In the genomic region with DNA sequence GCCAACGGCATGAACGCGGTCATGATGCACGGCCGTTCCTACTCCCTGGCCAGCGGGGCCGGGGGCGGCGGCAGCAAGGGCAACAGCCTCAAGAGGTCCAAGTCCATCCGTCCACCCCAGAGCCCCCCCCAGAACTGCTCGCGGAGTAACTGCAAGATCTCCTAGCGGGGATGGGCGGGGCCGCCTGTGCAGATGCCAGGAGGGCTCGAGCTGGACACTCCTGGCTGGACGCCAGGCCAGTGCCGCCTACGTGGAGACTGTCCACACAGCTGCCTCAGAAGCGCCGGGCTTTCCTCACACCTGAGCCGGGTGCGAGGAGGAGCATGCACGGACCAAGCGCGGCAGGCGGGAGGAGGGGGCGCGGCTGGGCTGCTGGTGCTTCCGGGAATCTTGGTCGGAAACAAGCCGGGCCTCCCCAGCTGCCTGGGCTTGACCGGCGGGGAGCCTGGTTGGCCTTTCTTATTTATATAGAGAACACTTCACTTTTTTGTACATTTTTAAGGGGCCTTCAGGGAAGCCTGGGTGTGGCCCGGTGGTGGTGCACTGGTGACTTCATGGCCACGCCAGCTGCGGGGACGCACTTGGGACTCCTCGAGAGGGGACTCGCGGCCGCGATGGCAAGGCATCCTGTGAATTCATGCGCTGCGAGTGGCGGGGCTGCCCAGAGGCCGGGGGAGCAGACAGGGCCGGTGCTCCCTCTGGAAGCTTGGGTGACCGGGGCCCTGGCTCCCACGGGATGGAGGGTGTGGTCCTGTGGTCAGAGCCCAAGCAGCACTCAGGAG, we compare ENCODE assay signal across 12 cellular contexts. TPM values are rescaled to one million over a fixed set of nuclear protein-coding genes. Genes with fewer than 3 reads are reported as not detected.
DNase-seq lines count a peak whose midpoint lies in the region; ATAC-seq lines count a peak whose summit lies in the region.
"Had no signal": no experiment of that assay in that cellular context is flagged by ENCODE, and none has a peak within 500 bp of the region (broad histone marks: within the 10 kb centered on the region; RNA-seq: fewer than 3 reads in every experiment).

No MANE protein-coding gene starts in this region.

- peaks cover 0 to 3% (median 0%) of the 10 kb centered on the region in 5 donors for H3K36me3 Mint-ChIP-seq in naive thymus-derived CD4-positive, alpha-beta T cell

- POLR2A ChIA-PET in naive thymus-derived CD4-positive, alpha-beta T cell (lab: Charles Lee), result no interaction called here

- H3K27me3 ChIP-seq in naive thymus-derived CD4-positive, alpha-beta T cell (ENCODE audit: control insufficient read depth in 2 of 2, insufficient read depth in 2 of 2, low read length in 2 of 2), result no peaks in the 10 kb centered on the region

- no peak for ATAC-seq in GM18858 (IDR thresholded peaks at IDR 0.05; ENCODE audit: unreplicated experiment)
- no peak for ATAC-seq in naive thymus-derived CD4-positive, alpha-beta T cell
- no peak for ATAC-seq in GM21381 (IDR thresholded peaks at IDR 0.05; ENCODE audit: unreplicated experiment)

- H3K27ac ChIP-seq in naive thymus-derived CD4-positive, alpha-beta T cell (ENCODE audit: low read depth, low read length), result no peak overlapping the region

- no peaks in the 10 kb centered on the region for H3K9me3 ChIP-seq in naive thymus-derived CD4-positive, alpha-beta T cell (ENCODE audit: control insufficient read depth in 2 of 3, low read length in 3 of 3)

- no peak overlapping the region for H3K27ac Mint-ChIP-seq in naive thymus-derived CD4-positive, alpha-beta T cell
- H3K27ac Mint-ChIP-seq: CD4-positive, alpha-beta T cell; nephron had no signal

- intact Hi-C loops in naive thymus-derived CD4-positive, alpha-beta T cell (cut with micrococcal nuclease), result no loop called here

- no peak overlapping the region for H3K4me3 ChIP-seq in naive thymus-derived CD4-positive, alpha-beta T cell (ENCODE audit: low read length)

- DNase-seq in DMS153 (lab: John Stamatoyannopoulos, UW) (peak; percentile 70), NCI-H226 (peak; percentile 94), glomerular visceral epithelial cell (ENCODE audit: extremely low spot score) (peak; percentile 37), renal cortical epithelial cell (ENCODE audit: low read depth) (peak; percentile 63), NAMALWA (ENCODE audit: low spot score) (no peak)
- no peak for DNase-seq in naive thymus-derived CD4-positive, alpha-beta T cell
- DNase-seq: CD4-positive, alpha-beta T cell; NCI-H1048; stimulated activated CD4-positive, alpha-beta T cell treated with anti-CD3 and anti-CD28 coated beads, Interleukin-4, amount 100 ng/mL, for 1 hour had no signal

- no peaks in the 10 kb centered on the region for H3K4me1 ChIP-seq in naive thymus-derived CD4-positive, alpha-beta T cell (ENCODE audit: control insufficient read depth in 2 of 2, insufficient read depth in 2 of 2, low read length in 2 of 2)

- no peaks in the 10 kb centered on the region for H3K4me1 Mint-ChIP-seq in naive thymus-derived CD4-positive, alpha-beta T cell

- no peaks in the 10 kb centered on the region for H3K9me3 Mint-ChIP-seq in naive thymus-derived CD4-positive, alpha-beta T cell
- H3K9me3 Mint-ChIP-seq: CD4-positive, alpha-beta T cell; nephron had no signal

- no peak overlapping the region for H3K4me3 Mint-ChIP-seq in naive thymus-derived CD4-positive, alpha-beta T cell
- H3K4me3 Mint-ChIP-seq: CD4-positive, alpha-beta T cell; nephron had no signal

- H3K27me3 Mint-ChIP-seq in naive thymus-derived CD4-positive, alpha-beta T cell, result no peaks in the 10 kb centered on the region
- H3K27me3 Mint-ChIP-seq: CD4-positive, alpha-beta T cell had no signal

- CTCF ChIA-PET in naive thymus-derived CD4-positive, alpha-beta T cell (lab: Charles Lee), result no interaction called here

- peaks cover 0 to 37% (median 0%) of the 10 kb centered on the region in 3 experiments for H3K36me3 ChIP-seq in naive thymus-derived CD4-positive, alpha-beta T cell (ENCODE audit: control insufficient read depth in 2 of 3, insufficient read depth in 3 of 3, low read length in 3 of 3)

RNA-seq across cellular contexts. Expression of a gene that starts 3.1 kb away (rescaled TPM):
- 0.35 TPM in 1 of 2 replicates, not detected in the other for total RNA-seq in renal cortical epithelial cell
- total RNA-seq in naive thymus-derived CD4-positive, alpha-beta T cell, result under 1 TPM; 0.34 to 0.81 (median 0.56) TPM
- polyA plus RNA-seq in naive thymus-derived CD4-positive, alpha-beta T cell, result not detected

RNA-seq across cellular contexts. Expression of a gene that starts 8.5 kb away (rescaled TPM):
- total RNA-seq in renal cortical epithelial cell, result 54.4 and 93.1 TPM in 2 replicates
- 10 to 100 TPM; 41.7 to 97.5 (median 64.0) TPM for total RNA-seq in naive thymus-derived CD4-positive, alpha-beta T cell
- polyA plus RNA-seq in naive thymus-derived CD4-positive, alpha-beta T cell, result 10 to 100 TPM; 95.8 to 96.9 TPM

RNA-seq across cellular contexts. Expression of a gene that starts 14.0 kb away (rescaled TPM):
- 17.6 and 26.4 TPM in 2 replicates for total RNA-seq in renal cortical epithelial cell
- 10 to 100 TPM; 21.4 to 33.6 (median 28.8) TPM for total RNA-seq in naive thymus-derived CD4-positive, alpha-beta T cell
- 10 to 100 TPM; 26.8 to 35.8 TPM for polyA plus RNA-seq in naive thymus-derived CD4-positive, alpha-beta T cell

RNA-seq across cellular contexts. Expression of a gene that starts 21.5 kb away (rescaled TPM):
- total RNA-seq in renal cortical epithelial cell, result 6.9 and 18.5 TPM in 2 replicates
- 10 to 100 TPM; 11.7 to 70.6 (median 13.9) TPM for total RNA-seq in naive thymus-derived CD4-positive, alpha-beta T cell
- polyA plus RNA-seq in naive thymus-derived CD4-positive, alpha-beta T cell, result under 1 TPM; 0.56 to 0.63 TPM

RNA-seq across cellular contexts. Expression of a gene that starts 37.8 kb away (rescaled TPM):
- total RNA-seq in renal cortical epithelial cell, result 8.0 and 12.1 TPM in 2 replicates
- total RNA-seq in naive thymus-derived CD4-positive, alpha-beta T cell, result 10 to 100 TPM; 15.8 to 23.2 (median 17.8) TPM
- polyA plus RNA-seq in naive thymus-derived CD4-positive, alpha-beta T cell, result 10 to 100 TPM in 1 of 2 donors, 1 to 10 TPM in 1; 7.9 to 17.5 TPM

Comparison
In these comparisons a context has a peak if more than half of its experiments do, and no peak if none do; other contexts are left out.
1. DNase-seq: peak in DMS153 (single experiment), NCI-H226 (single experiment), glomerular visceral epithelial cell (single experiment) and renal cortical epithelial cell (single experiment); none in NAMALWA (single experiment) and naive thymus-derived CD4-positive, alpha-beta T cell (0 of 9).